ENCODE assay signal across 8 cellular contexts in genomic region chr1:109041614-109042473, GRCh38. TPM values are rescaled to one million over a fixed set of nuclear protein-coding genes. Genes with fewer than 3 reads are reported as not detected.
DNase-seq lines count a peak whose midpoint lies in the region; ATAC-seq and TF ChIP-seq lines count a peak whose summit lies in the region.

WDR47 (minus strand) TSS chr1:109042102; CDS start chr1:109023512, 18,590 bp downstream.

- H3K4me3 ChIP-seq in muscle layer of colon (ENCODE audit: low read depth in 1 of 2, low read length in 2 of 2), result peak within 1 kb of the TSS; percentile 94 to 98

- H3K27me3 ChIP-seq in muscle layer of colon (ENCODE audit: control insufficient read depth in 1 of 2, insufficient read depth in 2 of 2, low read length in 2 of 2), result no peaks in the 10 kb centered on the region

- peak within 1 kb of the TSS; percentile 86 for H3K4me3 Mint-ChIP-seq in activated T-cell treated with anti-CD3 and anti-CD28 coated beads, Interleukin-2, amount 50 U/mL, for 4 hours

- in situ Hi-C loops in KBM-7 (cut with MboI; ENCODE audit: low pct_unique_long_range_greater_than_20kb, low sequenced_read_pairs), result no loop called here

- H3K27ac ChIP-seq in muscle layer of colon (ENCODE audit: low read depth, low read length), result peak within 1 kb of the TSS; percentile 86

- H3K4me1 Mint-ChIP-seq in activated T-cell treated with anti-CD3 and anti-CD28 coated beads, Interleukin-2, amount 50 U/mL, for 4 hours (ENCODE audit: low read depth), result peaks cover 13% of the 10 kb centered on the region

- ATAC-seq in GM21723 (IDR thresholded peaks at IDR 0.05; ENCODE audit: unreplicated experiment), result peak; percentile 96
- ATAC-seq in activated T-cell treated with anti-CD3 and anti-CD28 coated beads, Interleukin-2, amount 50 U/mL, for 4 hours, result peak; percentile 99
- ATAC-seq in esophagus mucosa, result peak; percentile 98

- H3K4me1 ChIP-seq in muscle layer of colon (ENCODE audit: insufficient read depth, low read length), result no peaks in the 10 kb centered on the region

- H3K36me3 ChIP-seq in muscle layer of colon (ENCODE audit: insufficient read depth, low read length), result no peaks in the 10 kb centered on the region

- no peaks in the 10 kb centered on the region for H3K36me3 Mint-ChIP-seq in activated T-cell treated with anti-CD3 and anti-CD28 coated beads, Interleukin-2, amount 50 U/mL, for 4 hours (ENCODE audit: insufficient read depth)

- H3K9me3 Mint-ChIP-seq in activated T-cell treated with anti-CD3 and anti-CD28 coated beads, Interleukin-2, amount 50 U/mL, for 4 hours, result no peaks in the 10 kb centered on the region

- DNase-seq in DMS53 (lab: John Stamatoyannopoulos, UW) (peak; percentile 99), KBM-7 (peak; percentile 94)
- peak; percentile 92 for DNase-seq in activated T-cell treated with anti-CD3 and anti-CD28 coated beads, Interleukin-2, amount 50 U/mL, for 4 hours
- peak; percentile 86 to 90 for DNase-seq in stimulated activated CD8-positive, alpha-beta memory T cell treated with anti-CD3 and anti-CD28 coated beads, Interleukin-7, amount 100 ng/mL, for 1 hour (ENCODE audit: low read depth in 2 of 2)

- H3K27me3 Mint-ChIP-seq in activated T-cell treated with anti-CD3 and anti-CD28 coated beads, Interleukin-2, amount 50 U/mL, for 4 hours (ENCODE audit: low read depth), result no peaks in the 10 kb centered on the region

- H3K9me3 ChIP-seq in muscle layer of colon (ENCODE audit: low read length), result no peaks in the 10 kb centered on the region

- peak within 1 kb of the TSS; percentile 68 for H3K9ac ChIP-seq in muscle layer of colon (ENCODE audit: low read length)

TF ChIP-seq in PFSK-1, 5 proteins besides CTCF, POLR2A, EP300 and RAD21:
- TF ChIP-seq POLR2AphosphoS5 (IDR thresholded peaks at IDR 0.05; ENCODE audit: low read depth, low read length), result peak; percentile 98
- TF ChIP-seq SIN3A (IDR thresholded peaks at IDR 0.05; ENCODE audit: borderline replicate concordance, insufficient read depth, low read length), result peak; percentile 18; the same call in 1 of the 2 replicates
- peak in 1 of 2 experiments; percentile 48; a peak in 1 of 4 replicates for TF ChIP-seq REST (IDR thresholded peaks at IDR 0.05; ENCODE audit: insufficient read depth in 1 of 2, low read depth in 2 of 2, low read length in 2 of 2)
- TF ChIP-seq FOXP2 (optimal IDR thresholded peaks at IDR 0.05; ENCODE audit: borderline replicate concordance, extremely low read depth, extremely low read length, insufficient read depth), result peak; percentile 82
- peak; percentile 97 for TF ChIP-seq TAF1 (IDR thresholded peaks at IDR 0.05; ENCODE audit: borderline replicate concordance, insufficient read depth, low read length)

RNA-seq across cellular contexts. Expression of gene WDR47, which starts in this region (rescaled TPM):
- polyA plus RNA-seq in PFSK-1 (2012; ENCODE audit: insufficient read length, low read depth), result 12.5 TPM
- 10 to 100 TPM; 11.7 to 14.5 (median 14.3) TPM for total RNA-seq in activated T-cell treated with anti-CD3 and anti-CD28 coated beads, Interleukin-2, amount 50 U/mL, for 4 hours
- total RNA-seq in esophagus mucosa, result 20.9 TPM

Comparison
In these comparisons a context has a peak if more than half of its experiments do, and no peak if none do; other contexts are left out.
1. Peak in every context shown above with its lines: DNase-seq, ATAC-seq, H3K4me3 ChIP-seq and H3K27ac ChIP-seq.